In genomic region chr2:21424375-21424774, GRCh38 we compare ENCODE assay signal across 22 cellular contexts.
DNase-seq lines count a peak whose midpoint lies in the region; ATAC-seq and TF ChIP-seq lines count a peak whose summit lies in the region.
"Had no signal": no experiment of that assay in that cellular context is flagged by ENCODE, and none has a peak within 500 bp of the region (broad histone marks: within the 10 kb centered on the region; RNA-seq: fewer than 3 reads in every experiment).

No MANE protein-coding gene starts in this region.

- H3K9me3 Mint-ChIP-seq in activated T-helper 2 cell treated with anti-CD3 and anti-CD28 coated beads, Interferon-gamma antibody, Interleukin-2, Interleukin-4, amounts not matched to agents 10 μg/mL and 5 μg/mL and 100 μg/mL, durations not matched to agents 14 hours and 24 hours and 36 hours = peaks cover 16% of the 10 kb centered on the region

- H3K4me1 ChIP-seq in right cardiac atrium (ENCODE audit: control insufficient read depth, insufficient read depth, low read length) (peaks cover 4% of the 10 kb centered on the region), psoas muscle (no peaks in the 10 kb centered on the region), vagina (no peaks in the 10 kb centered on the region)
- H3K4me1 ChIP-seq: Peyer's patch had no signal

- H3K27ac ChIP-seq in right cardiac atrium (ENCODE audit: low read length) (no peak overlapping the region), psoas muscle (no peak overlapping the region), vagina (no peak overlapping the region)

- intact Hi-C loops in right cardiac atrium (cut with DNase I) = no loop called here
- intact Hi-C loops in psoas muscle (cut with DNase I) = no loop called here
- intact Hi-C loops in activated T-helper 2 cell treated with anti-CD3 and anti-CD28 coated beads, Interferon-gamma antibody, Interleukin-2, Interleukin-4, amounts not matched to agents 10 μg/mL and 5 μg/mL and 100 μg/mL, durations not matched to agents 14 hours and 24 hours and 36 hours (cut with micrococcal nuclease) = no loop called here
- intact Hi-C loops in vagina (cut with DNase I) = no loop called here

- no peaks in the 10 kb centered on the region for H3K9me3 ChIP-seq in MG63
- no peaks in the 10 kb centered on the region for H3K9me3 ChIP-seq in right cardiac atrium (ENCODE audit: control insufficient read depth, low read length)
- no peaks in the 10 kb centered on the region for H3K9me3 ChIP-seq in psoas muscle
- no peaks in the 10 kb centered on the region for H3K9me3 ChIP-seq in vagina
- H3K9me3 ChIP-seq: Peyer's patch had no signal

- no peak for TF ChIP-seq POLR2A in vagina (IDR thresholded peaks at IDR 0.05)

- peaks cover 8% of the 10 kb centered on the region for H3K4me1 Mint-ChIP-seq in activated T-helper 2 cell treated with anti-CD3 and anti-CD28 coated beads, Interferon-gamma antibody, Interleukin-2, Interleukin-4, amounts not matched to agents 10 μg/mL and 5 μg/mL and 100 μg/mL, durations not matched to agents 14 hours and 24 hours and 36 hours (ENCODE audit: low read depth)

- H3K4me3 Mint-ChIP-seq in activated T-helper 2 cell treated with anti-CD3 and anti-CD28 coated beads, Interferon-gamma antibody, Interleukin-2, Interleukin-4, amounts not matched to agents 10 μg/mL and 5 μg/mL and 100 μg/mL, durations not matched to agents 14 hours and 24 hours and 36 hours (ENCODE audit: low read depth) = no peak overlapping the region
- H3K4me3 Mint-ChIP-seq: CD4-positive, alpha-beta T cell had no signal

- H3K36me3 ChIP-seq in MG63 = no peaks in the 10 kb centered on the region
- H3K36me3 ChIP-seq in psoas muscle (ENCODE audit: insufficient read depth in 1 of 2, low read depth in 1 of 2) = no peaks in the 10 kb centered on the region
- no peaks in the 10 kb centered on the region for H3K36me3 ChIP-seq in vagina
- H3K36me3 ChIP-seq: Peyer's patch had no signal

- H3K4me3 ChIP-seq in MG63 (no peak overlapping the region), right cardiac atrium (ENCODE audit: low read length) (no peak overlapping the region), psoas muscle (no peak overlapping the region), vagina (no peak overlapping the region)
- H3K4me3 ChIP-seq: GM12878, K562, Peyer's patch had no signal

- ATAC-seq in right cardiac atrium = peak in 1 of 2 donors; percentile 66
- ATAC-seq in psoas muscle = no peak
- ATAC-seq: GM12878, K562 had no signal

- H3K27ac Mint-ChIP-seq in activated T-helper 2 cell treated with anti-CD3 and anti-CD28 coated beads, Interferon-gamma antibody, Interleukin-2, Interleukin-4, amounts not matched to agents 10 μg/mL and 5 μg/mL and 100 μg/mL, durations not matched to agents 14 hours and 24 hours and 36 hours = no peak overlapping the region
- H3K27ac Mint-ChIP-seq: CD4-positive, alpha-beta T cell had no signal

- WGBS in right cardiac atrium = 70% methylated on average over 4 of the region's 4 CpGs
- WGBS in psoas muscle, 3 donors = 20 to 49% (median 29%) methylated on average over 4 of the region's 4 CpGs

- no peaks in the 10 kb centered on the region for H3K27me3 Mint-ChIP-seq in activated T-helper 2 cell treated with anti-CD3 and anti-CD28 coated beads, Interferon-gamma antibody, Interleukin-2, Interleukin-4, amounts not matched to agents 10 μg/mL and 5 μg/mL and 100 μg/mL, durations not matched to agents 14 hours and 24 hours and 36 hours (ENCODE audit: low read depth)
- H3K27me3 Mint-ChIP-seq: CD4-positive, alpha-beta T cell had no signal

- TF ChIP-seq CTCF in psoas muscle (IDR thresholded peaks at IDR 0.05) (no peak), vagina (IDR thresholded peaks at IDR 0.05) (no peak)

- no peaks in the 10 kb centered on the region for H3K36me3 Mint-ChIP-seq in activated T-helper 2 cell treated with anti-CD3 and anti-CD28 coated beads, Interferon-gamma antibody, Interleukin-2, Interleukin-4, amounts not matched to agents 10 μg/mL and 5 μg/mL and 100 μg/mL, durations not matched to agents 14 hours and 24 hours and 36 hours (ENCODE audit: low read depth)

- DNase-seq in MG63 (peak; percentile 26), astrocyte of the hippocampus (ENCODE audit: low read depth, low spot score) (peak; percentile 3), right cardiac atrium (peak in 2 of 3 donors; percentile 61 to 68), psoas muscle (peak; percentile 25 to 49), cerebellum (ENCODE audit: low spot score) (no peak), vagina (ENCODE audit: extremely low spot score in 2 of 2) (no peak)
- no peak for DNase-seq in activated T-helper 2 cell treated with anti-CD3 and anti-CD28 coated beads, Interferon-gamma antibody, Interleukin-2, Interleukin-4, amounts not matched to agents 10 μg/mL and 5 μg/mL and 100 μg/mL, durations not matched to agents 14 hours and 24 hours and 36 hours (ENCODE audit: low spot score)
- DNase-seq: CD4-positive, alpha-beta T cell; COR-L47; DMS 273 treated with DMSO at 0.1 percent for 48 hours; DMS79 treated with DMSO at 0.1 percent for 48 hours; H7; MM.1S; NCI-H1092 treated with DMSO at 0.1 percent for 48 hours; NCI-H1436 treated with DMSO at 0.1 percent for 48 hours; NCI-H2029 treated with DMSO at 0.1 percent for 48 hours; NCI-H345; NCI-H524; NCI-H774; Peyer's patch had no signal

- H3K27me3 ChIP-seq in MG63 = no peaks in the 10 kb centered on the region
- H3K27me3 ChIP-seq in right cardiac atrium (ENCODE audit: control insufficient read depth, insufficient read depth) = no peaks in the 10 kb centered on the region
- no peaks in the 10 kb centered on the region for H3K27me3 ChIP-seq in psoas muscle (ENCODE audit: insufficient read depth in 3 of 3, low read length in 2 of 3)
- no peaks in the 10 kb centered on the region for H3K27me3 ChIP-seq in vagina
- H3K27me3 ChIP-seq: Peyer's patch had no signal

Comparison
In these comparisons a context has a peak if more than half of its experiments do, and no peak if none do; other contexts are left out.
1. DNase-seq: peak in MG63 (single experiment), astrocyte of the hippocampus (single experiment), right cardiac atrium (2 of 3) and psoas muscle (2 of 2); none in activated T-helper 2 cell treated with anti-CD3 and anti-CD28 coated beads, Interferon-gamma antibody, Interleukin-2, Interleukin-4, amounts not matched to agents 10 μg/mL and 5 μg/mL and 100 μg/mL, durations not matched to agents 14 hours and 24 hours and 36 hours (single experiment), cerebellum (single experiment) and vagina (0 of 2).